ENCODE assay signal across 7 cellular contexts in genomic region chr9:120497865-120498264, GRCh38.
DNase-seq lines count a peak whose midpoint lies in the region; FAIRE-seq and TF ChIP-seq lines count a peak whose summit lies in the region.
"Not testable (repeated sequence)": the region's sequence is repeated elsewhere in the genome, so short reads cannot be mapped to it uniquely, and the experiment has no call there.

No MANE protein-coding gene starts in this region.

- not testable (repeated sequence) for H3K4me2 ChIP-seq in neural progenitor cell

- not testable (repeated sequence) for H3K9me3 Mint-ChIP-seq in IgD-negative memory B cell; glutamatergic neuron (ENCODE audit: unreplicated experiment)
- peaks cover 16% of the 10 kb centered on the region for H3K9me3 Mint-ChIP-seq in neural progenitor cell

- DNase-seq in H54 (ENCODE audit: insufficient read length, low spot score); WERI-Rb-1; glutamatergic neuron; neural progenitor cell (ENCODE audit: low spot score): not testable (repeated sequence)
- DNase-seq in NCI-H2171 treated with DMSO at 0.1 percent for 48 hours (lab: John Stamatoyannopoulos, UW) (peak; percentile 95), NCI-H69 (lab: John Stamatoyannopoulos, UW) (peak; percentile 59)

- not testable (repeated sequence) for H3K4me3 ChIP-seq in WERI-Rb-1 (ENCODE audit: low read depth, low read length); neural progenitor cell

- not testable (repeated sequence) for H3K79me2 ChIP-seq in neural progenitor cell (ENCODE audit: low read depth)

- H3K9ac ChIP-seq in neural progenitor cell = not testable (repeated sequence)

- H3K36me3 ChIP-seq in WERI-Rb-1 = peaks cover 26% of the 10 kb centered on the region
- not testable (repeated sequence) for H3K36me3 ChIP-seq in neural progenitor cell

- not testable (repeated sequence) for TF ChIP-seq CTCF in WERI-Rb-1 (IDR thresholded peaks at IDR 0.05; ENCODE audit: low read depth, low read length); glutamatergic neuron (IDR thresholded peaks at IDR 0.05; ENCODE audit: partially characterized antibody, unreplicated experiment); neural progenitor cell (IDR thresholded peaks at IDR 0.05)

- H2AFZ ChIP-seq in neural progenitor cell (replicated peaks) = not testable (repeated sequence)

- H3K4me1 Mint-ChIP-seq in IgD-negative memory B cell; glutamatergic neuron (ENCODE audit: low read depth, unreplicated experiment); neural progenitor cell: not testable (repeated sequence)

- not testable (repeated sequence) for H3K4me1 ChIP-seq in neural progenitor cell

- H3K27ac Mint-ChIP-seq in IgD-negative memory B cell (peak overlapping the region in 2 of 3 donors; percentile 32 to 39), glutamatergic neuron (ENCODE audit: unreplicated experiment) (peak overlapping the region; percentile 83), neural progenitor cell (peak overlapping the region; percentile 15)

- not testable (repeated sequence) for H3K9me3 ChIP-seq in WERI-Rb-1 (ENCODE audit: severe bottlenecking); neural progenitor cell (ENCODE audit: low read depth)

- not testable (repeated sequence) for H3K27me3 Mint-ChIP-seq in IgD-negative memory B cell; glutamatergic neuron (ENCODE audit: unreplicated experiment); neural progenitor cell (ENCODE audit: insufficient read depth, low read depth)

- FAIRE-seq in H54 (lab: Jason Lieb, UNC) = peak; percentile 52

- not testable (repeated sequence) for H3F3A ChIP-seq in neural progenitor cell (ENCODE audit: low read depth)

- H3K36me3 Mint-ChIP-seq in IgD-negative memory B cell (peaks cover 16% of the 10 kb centered on the region), neural progenitor cell (peaks cover 46% of the 10 kb centered on the region)
- not testable (repeated sequence) for H3K36me3 Mint-ChIP-seq in glutamatergic neuron (ENCODE audit: unreplicated experiment)

- H3K27me3 ChIP-seq in WERI-Rb-1 (ENCODE audit: insufficient read depth, low read depth, severe bottlenecking); neural progenitor cell: not testable (repeated sequence)

- not testable (repeated sequence) for H3K4me3 Mint-ChIP-seq in IgD-negative memory B cell; glutamatergic neuron (ENCODE audit: unreplicated experiment); neural progenitor cell

- not testable (repeated sequence) for TF ChIP-seq POLR2A in H54 (IDR thresholded peaks at IDR 0.05; ENCODE audit: low read depth, low read length)

- not testable (repeated sequence) for H4K20me1 ChIP-seq in neural progenitor cell (ENCODE audit: low read depth)

- peak overlapping the region; percentile 3; the same call in 1 of the 2 replicates for H3K27ac ChIP-seq in WERI-Rb-1
- not testable (repeated sequence) for H3K27ac ChIP-seq in neural progenitor cell

Comparison
In these comparisons a context has a peak if more than half of its experiments do, and no peak if none do; other contexts are left out.
1. H3K27ac Mint-ChIP-seq: peak in every context shown above with its lines; median percentile 83 in glutamatergic neuron; 36 in IgD-negative memory B cell; 15 in neural progenitor cell.